ENCODE assay signal across 8 cellular contexts in genomic region chr11:64224891-64225607, GRCh38. TPM values are rescaled to one million over a fixed set of nuclear protein-coding genes. Genes with fewer than 3 reads are reported as not detected.
A peak's percentile ranks its signal among the peaks of the same experiment; 100 is the strongest.
DNase-seq lines count a peak whose midpoint lies in the region; ATAC-seq and TF ChIP-seq lines count a peak whose summit lies in the region.

No MANE protein-coding gene starts in this region.

- no peaks in the 10 kb centered on the region for H3K27me3 Mint-ChIP-seq in activated CD4-positive, alpha-beta memory T cell treated with anti-CD3 and anti-CD28 coated beads, Interleukin-2, amount 10 ng/mL, durations not matched to agents 7 days and 5 days
- no peaks in the 10 kb centered on the region for H3K27me3 Mint-ChIP-seq in stimulated activated memory B cell treated with anti-CD40 and anti-IgM and Interleukin-4, amounts not matched to agents 10 μg/mL and 1 μg/mL and 100 μg/mL, for 72 hours

- H3K4me3 Mint-ChIP-seq in activated CD4-positive, alpha-beta memory T cell treated with anti-CD3 and anti-CD28 coated beads, Interleukin-2, amount 10 ng/mL, durations not matched to agents 7 days and 5 days = peak overlapping the region; percentile 88
- peak overlapping the region; percentile 91 for H3K4me3 Mint-ChIP-seq in stimulated activated memory B cell treated with anti-CD40 and anti-IgM and Interleukin-4, amounts not matched to agents 10 μg/mL and 1 μg/mL and 100 μg/mL, for 72 hours

- POLR2A ChIA-PET in HEK293 (lab: Yijun Ruan, JAX) = interaction anchor here (0.8 to 2.1 kb wide), 4 partner anchors 13 to 92 kb away, joined by 3 to 12 read pairs (median 6); partner anchors contain the start of genes PRDX5 and TRMT112
- POLR2A ChIA-PET in activated CD4-positive, alpha-beta memory T cell treated with anti-CD3 and anti-CD28 coated beads, Interleukin-2, amount 10 ng/mL, durations not matched to agents 7 days and 5 days (lab: Charles Lee) = interaction anchor here (0.8 to 14.6 kb wide), 14 partner anchors 9 to 93 kb away, joined by 3 to 275 read pairs (median 10); partner anchors contain the start of genes FERMT3, FKBP2, GPR137 and PLCB3

- peaks cover 0 to 26% of the 10 kb centered on the region in 2 experiments; a peak in 1 of 3 replicates for H3K36me3 ChIP-seq in HEK293 (ENCODE audit: control insufficient read depth in 2 of 2, insufficient read depth in 1 of 2, low read length in 2 of 2)
- no peaks in the 10 kb centered on the region for H3K36me3 ChIP-seq in hepatocyte (replicated peaks; ENCODE audit: insufficient read depth, low read depth)

- peak overlapping the region; percentile 52; the same call in 1 of the 2 replicates for H3K27ac ChIP-seq in HEK293 (ENCODE audit: extremely low read depth, low read depth, low read length)
- peak overlapping the region; percentile 76 for H3K27ac ChIP-seq in hepatocyte

- H3K4me2 ChIP-seq in hepatocyte = peak overlapping the region; percentile 94

- no peaks in the 10 kb centered on the region for H3K9me2 ChIP-seq in hepatocyte (replicated peaks; ENCODE audit: insufficient read depth)

- peaks cover 18% of the 10 kb centered on the region for H3K36me3 Mint-ChIP-seq in activated CD4-positive, alpha-beta memory T cell treated with anti-CD3 and anti-CD28 coated beads, Interleukin-2, amount 10 ng/mL, durations not matched to agents 7 days and 5 days (ENCODE audit: low read depth)
- peaks cover 9% of the 10 kb centered on the region for H3K36me3 Mint-ChIP-seq in stimulated activated memory B cell treated with anti-CD40 and anti-IgM and Interleukin-4, amounts not matched to agents 10 μg/mL and 1 μg/mL and 100 μg/mL, for 72 hours

- H3K27me3 ChIP-seq in hepatocyte = no peaks in the 10 kb centered on the region

- H3K4me3 ChIP-seq in HEK293 (ENCODE audit: low read depth, low read length) (peak overlapping the region; percentile 77), hepatocyte (peak overlapping the region; percentile 66)

- TF ChIP-seq CTCF in HEK293 (tag by site-specific recombination; IDR thresholded peaks at IDR 0.05) (no peak), hepatocyte (IDR thresholded peaks at IDR 0.05; ENCODE audit: poor library complexity) (no peak)

- H3K79me2 ChIP-seq in hepatocyte = peaks cover 25% of the 10 kb centered on the region

- H3K4me1 ChIP-seq in HEK293 (ENCODE audit: control insufficient read depth, insufficient read depth, low read length) = peaks cover 3% of the 10 kb centered on the region; the same call in 1 of the 2 replicates
- peaks cover 22% of the 10 kb centered on the region for H3K4me1 ChIP-seq in hepatocyte (ENCODE audit: insufficient read depth)

- H3K4me1 Mint-ChIP-seq in activated CD4-positive, alpha-beta memory T cell treated with anti-CD3 and anti-CD28 coated beads, Interleukin-2, amount 10 ng/mL, durations not matched to agents 7 days and 5 days = peaks cover 36% of the 10 kb centered on the region
- H3K4me1 Mint-ChIP-seq in stimulated activated memory B cell treated with anti-CD40 and anti-IgM and Interleukin-4, amounts not matched to agents 10 μg/mL and 1 μg/mL and 100 μg/mL, for 72 hours = peaks cover 42% of the 10 kb centered on the region

- H3K27ac Mint-ChIP-seq in activated CD4-positive, alpha-beta memory T cell treated with anti-CD3 and anti-CD28 coated beads, Interleukin-2, amount 10 ng/mL, durations not matched to agents 7 days and 5 days = peak overlapping the region; percentile 79
- peak overlapping the region; percentile 91 for H3K27ac Mint-ChIP-seq in stimulated activated memory B cell treated with anti-CD40 and anti-IgM and Interleukin-4, amounts not matched to agents 10 μg/mL and 1 μg/mL and 100 μg/mL, for 72 hours

- H3K9me3 ChIP-seq in HEK293 (ENCODE audit: control insufficient read depth, insufficient read depth, low read depth, low read length) (no peaks in the 10 kb centered on the region), hepatocyte (ENCODE audit: low read depth) (no peaks in the 10 kb centered on the region)

- H4K20me1 ChIP-seq in hepatocyte (ENCODE audit: insufficient read depth, poor library complexity, severe bottlenecking) = no peaks in the 10 kb centered on the region

- H2AFZ ChIP-seq in hepatocyte = no peak overlapping the region

- no peaks in the 10 kb centered on the region for H3K9me3 Mint-ChIP-seq in activated CD4-positive, alpha-beta memory T cell treated with anti-CD3 and anti-CD28 coated beads, Interleukin-2, amount 10 ng/mL, durations not matched to agents 7 days and 5 days
- H3K9me3 Mint-ChIP-seq in stimulated activated memory B cell treated with anti-CD40 and anti-IgM and Interleukin-4, amounts not matched to agents 10 μg/mL and 1 μg/mL and 100 μg/mL, for 72 hours = no peaks in the 10 kb centered on the region

- WGBS in hepatocyte (ENCODE audit: low lambda C conversion rate, missing lambda C conversion rate) = 70% methylated on average over 22 of the region's 22 CpGs

- CTCF ChIA-PET in HEK293 (lab: Yijun Ruan, JAX) = interaction anchor here (0.5 to 1.9 kb wide), 2 partner anchors 20 to 37 kb away, joined by 4 to 10 read pairs; no protein-coding TSS in a partner anchor
- CTCF ChIA-PET in activated CD4-positive, alpha-beta memory T cell treated with anti-CD3 and anti-CD28 coated beads, Interleukin-2, amount 10 ng/mL, durations not matched to agents 7 days and 5 days (lab: Charles Lee) = no interaction called here

- ATAC-seq in stimulated activated memory B cell treated with anti-CD40 and anti-IgM and Interleukin-4, amounts not matched to agents 10 μg/mL and 1 μg/mL and 100 μg/mL, for 72 hours = no peak
- ATAC-seq in GM18907 (IDR thresholded peaks at IDR 0.05; ENCODE audit: unreplicated experiment) (no peak), HG02678 (IDR thresholded peaks at IDR 0.05; ENCODE audit: unreplicated experiment) (no peak)

- no peak for DNase-seq in activated CD4-positive, alpha-beta memory T cell treated with anti-CD3 and anti-CD28 coated beads, Interleukin-2, amount 10 ng/mL, durations not matched to agents 7 days and 5 days
- DNase-seq in hepatocyte (ENCODE audit: low spot score) = no peak
- no peak for DNase-seq in COLO829 (ENCODE audit: low spot score)
- no peak for DNase-seq in inferior parietal cortex (ENCODE audit: extremely low spot score)

TF ChIP-seq in HEK293, 187 proteins besides CTCF, POLR2A, EP300 and RAD21:
- TF ChIP-seq ZNF335 (tag by site-specific recombination; conservative IDR thresholded peaks at IDR 0.05) (peak; percentile 64; the same call in 1 of the 2 replicates), ZNF18 (tag by site-specific recombination; IDR thresholded peaks at IDR 0.05) (no peak), ZBTB48 (tag by site-specific recombination; IDR thresholded peaks at IDR 0.05) (peak; percentile 35; the same call in 1 of the 2 replicates)

RNA-seq across cellular contexts. Expression of gene TRPT1, which starts 0.9 kb away (rescaled TPM):
- 10 to 100 TPM; 34.7 to 35.3 TPM for total RNA-seq in activated CD4-positive, alpha-beta memory T cell treated with anti-CD3 and anti-CD28 coated beads, Interleukin-2, amount 10 ng/mL, durations not matched to agents 7 days and 5 days
- 26.3 and 52.8 TPM in 2 replicates for total RNA-seq in hepatocyte
- polyA plus RNA-seq in hepatocyte = 55.5 and 56.0 TPM in 2 replicates

RNA-seq across cellular contexts. Expression of gene NUDT22, which starts 1.0 kb away (rescaled TPM):
- 10 to 100 TPM; 84.8 to 90.6 TPM for total RNA-seq in activated CD4-positive, alpha-beta memory T cell treated with anti-CD3 and anti-CD28 coated beads, Interleukin-2, amount 10 ng/mL, durations not matched to agents 7 days and 5 days
- total RNA-seq in hepatocyte = 42.9 and 49.5 TPM in 2 replicates
- 66.6 and 70.4 TPM in 2 replicates for polyA plus RNA-seq in hepatocyte

RNA-seq across cellular contexts. Expression of gene DNAJC4, which starts 5.3 kb away (rescaled TPM):
- 10 to 100 TPM; 40.8 to 42.0 TPM for total RNA-seq in activated CD4-positive, alpha-beta memory T cell treated with anti-CD3 and anti-CD28 coated beads, Interleukin-2, amount 10 ng/mL, durations not matched to agents 7 days and 5 days
- 12.8 and 13.4 TPM in 2 replicates for total RNA-seq in hepatocyte
- 58.4 and 61.7 TPM in 2 replicates for polyA plus RNA-seq in hepatocyte

RNA-seq across cellular contexts. Expression of gene VEGFB, which starts 9.3 kb away (rescaled TPM):
- 10 to 100 TPM; 49.1 to 58.5 TPM for total RNA-seq in activated CD4-positive, alpha-beta memory T cell treated with anti-CD3 and anti-CD28 coated beads, Interleukin-2, amount 10 ng/mL, durations not matched to agents 7 days and 5 days
- 29.1 and 30.5 TPM in 2 replicates for total RNA-seq in hepatocyte
- polyA plus RNA-seq in hepatocyte = 116 and 117 TPM in 2 replicates

RNA-seq across cellular contexts. Expression of gene FKBP2, which starts 15.8 kb away (rescaled TPM):
- total RNA-seq in activated CD4-positive, alpha-beta memory T cell treated with anti-CD3 and anti-CD28 coated beads, Interleukin-2, amount 10 ng/mL, durations not matched to agents 7 days and 5 days = 10 to 100 TPM; 26.4 to 27.9 TPM
- total RNA-seq in hepatocyte = 57.7 and 73.5 TPM in 2 replicates
- polyA plus RNA-seq in hepatocyte = 349 and 421 TPM in 2 replicates
